20 cellular contexts compared by ENCODE assay signal in genomic region chr7:8391353-8392062, GRCh38. TPM values are rescaled to one million over a fixed set of nuclear protein-coding genes. Genes with fewer than 3 reads are reported as not detected.
DNase-seq lines count a peak whose midpoint lies in the region; ATAC-seq lines count a peak whose summit lies in the region.
"Had no signal": no experiment of that assay in that cellular context is flagged by ENCODE, and none has a peak within 500 bp of the region (broad histone marks: within the 10 kb centered on the region; RNA-seq: fewer than 3 reads in every experiment).

No MANE protein-coding gene starts in this region.

- DNase-seq in activated naive CD4-positive, alpha-beta T cell treated with anti-CD3 and anti-CD28 coated beads, Interleukin-2, amount 50 U/mL, for 72 hours (ENCODE audit: low spot score in 2 of 2): no peak
- DNase-seq in activated T-helper 1 cell treated with anti-CD3 and anti-CD28 coated beads, Interleukin-12 subunit alpha, Interleukin-12 subunit beta, Interleukin-2, Interleukin-4 antibody, amounts not matched to agents 30 ng/mL and 10 ng/mL and 1 ng/mL, durations not matched to agents 14 hours and 24 hours and 36 hours (ENCODE audit: low spot score): no peak
- no peak for DNase-seq in activated naive CD4-positive, alpha-beta T cell (lab: John Stamatoyannopoulos, UW)
- no peak for DNase-seq in GM19240 (ENCODE audit: insufficient read length, low spot score)
- DNase-seq: activated CD4-positive, alpha-beta T cell treated with anti-CD3 and anti-CD28 coated beads for 4 hours; activated CD8-positive, alpha-beta memory T cell treated with anti-CD3 and anti-CD28 coated beads, Interleukin-2, amount 50 U/mL, for 48 hours; activated naive CD4-positive, alpha-beta T cell treated with Interleukin-2 at 50 U/mL for 16 hours; AML-193; foreskin keratinocyte; NCI-H187 treated with DMSO at 0.1 percent for 48 hours; NCI-H510A treated with DMSO at 0.1 percent for 48 hours; pancreas; SK-N-SH; stimulated activated CD4-positive, alpha-beta T cell treated with anti-CD3 and anti-CD28 coated beads, Interleukin-4, amount 100 ng/mL, for 1 hour had no signal

- H3K36me3 Mint-ChIP-seq in activated naive CD4-positive, alpha-beta T cell treated with anti-CD3 and anti-CD28 coated beads, Interleukin-2, amount 50 U/mL, for 72 hours: no peaks in the 10 kb centered on the region
- no peaks in the 10 kb centered on the region for H3K36me3 Mint-ChIP-seq in activated T-helper 1 cell treated with anti-CD3 and anti-CD28 coated beads, Interleukin-12 subunit alpha, Interleukin-12 subunit beta, Interleukin-2, Interleukin-4 antibody, amounts not matched to agents 30 ng/mL and 10 ng/mL and 1 ng/mL, durations not matched to agents 14 hours and 24 hours and 36 hours (ENCODE audit: low read depth)

- H3K9me3 Mint-ChIP-seq in activated naive CD4-positive, alpha-beta T cell treated with anti-CD3 and anti-CD28 coated beads, Interleukin-2, amount 50 U/mL, for 72 hours: no peaks in the 10 kb centered on the region
- H3K9me3 Mint-ChIP-seq in activated T-helper 1 cell treated with anti-CD3 and anti-CD28 coated beads, Interleukin-12 subunit alpha, Interleukin-12 subunit beta, Interleukin-2, Interleukin-4 antibody, amounts not matched to agents 30 ng/mL and 10 ng/mL and 1 ng/mL, durations not matched to agents 14 hours and 24 hours and 36 hours: no peaks in the 10 kb centered on the region

- H3K27me3 Mint-ChIP-seq in activated T-helper 1 cell treated with anti-CD3 and anti-CD28 coated beads, Interleukin-12 subunit alpha, Interleukin-12 subunit beta, Interleukin-2, Interleukin-4 antibody, amounts not matched to agents 30 ng/mL and 10 ng/mL and 1 ng/mL, durations not matched to agents 14 hours and 24 hours and 36 hours (ENCODE audit: insufficient read depth): no peaks in the 10 kb centered on the region

- H3K9me3 ChIP-seq in mesodermal cell (ENCODE audit: control insufficient read depth, low read length): no peaks in the 10 kb centered on the region
- H3K9me3 ChIP-seq: pancreas, SK-N-SH had no signal

- H3K36me3 ChIP-seq in mesodermal cell (ENCODE audit: control insufficient read depth, insufficient read depth, low read length): no peaks in the 10 kb centered on the region
- H3K36me3 ChIP-seq: pancreas had no signal

- ATAC-seq in GM19023 (IDR thresholded peaks at IDR 0.05; ENCODE audit: unreplicated experiment): peak; percentile 33
- peak; percentile 34 for ATAC-seq in HG02588 (IDR thresholded peaks at IDR 0.05; ENCODE audit: unreplicated experiment)
- ATAC-seq in HG03565 (IDR thresholded peaks at IDR 0.05; ENCODE audit: unreplicated experiment): peak; percentile 32
- no peak for ATAC-seq in activated naive CD4-positive, alpha-beta T cell treated with anti-CD3 and anti-CD28 coated beads, Interleukin-2, amount 50 U/mL, for 72 hours
- ATAC-seq: foreskin keratinocyte, left lobe of liver, pancreas had no signal

- intact Hi-C loops in activated T-helper 1 cell treated with anti-CD3 and anti-CD28 coated beads, Interleukin-12 subunit alpha, Interleukin-12 subunit beta, Interleukin-2, Interleukin-4 antibody, amounts not matched to agents 30 ng/mL and 10 ng/mL and 1 ng/mL, durations not matched to agents 14 hours and 24 hours and 36 hours (cut with micrococcal nuclease): no loop called here

- peaks cover 5% of the 10 kb centered on the region for H3K4me1 Mint-ChIP-seq in activated T-helper 1 cell treated with anti-CD3 and anti-CD28 coated beads, Interleukin-12 subunit alpha, Interleukin-12 subunit beta, Interleukin-2, Interleukin-4 antibody, amounts not matched to agents 30 ng/mL and 10 ng/mL and 1 ng/mL, durations not matched to agents 14 hours and 24 hours and 36 hours (ENCODE audit: low read depth)

- H3K4me1 ChIP-seq in mesodermal cell (ENCODE audit: control insufficient read depth, insufficient read depth, low read length, poor library complexity, severe bottlenecking): peaks cover 11% of the 10 kb centered on the region
- H3K4me1 ChIP-seq: foreskin keratinocyte, pancreas had no signal

- peak overlapping the region; percentile 47 for H3K27ac ChIP-seq in mesodermal cell (ENCODE audit: low read depth, low read length, severe bottlenecking)
- H3K27ac ChIP-seq: foreskin keratinocyte, pancreas had no signal

- H3K27ac Mint-ChIP-seq in activated naive CD4-positive, alpha-beta T cell treated with anti-CD3 and anti-CD28 coated beads, Interleukin-2, amount 50 U/mL, for 72 hours: no peak overlapping the region
- no peak overlapping the region for H3K27ac Mint-ChIP-seq in activated T-helper 1 cell treated with anti-CD3 and anti-CD28 coated beads, Interleukin-12 subunit alpha, Interleukin-12 subunit beta, Interleukin-2, Interleukin-4 antibody, amounts not matched to agents 30 ng/mL and 10 ng/mL and 1 ng/mL, durations not matched to agents 14 hours and 24 hours and 36 hours

- H3K4me3 ChIP-seq in mesodermal cell (ENCODE audit: extremely low read depth, insufficient read depth, low read length, poor library complexity, severe bottlenecking): no peak overlapping the region
- H3K4me3 ChIP-seq: pancreas had no signal

- WGBS in mesodermal cell (ENCODE audit: insufficient coverage in 2 of 2), 2 experiments: 27% methylated on average over 1 of the region's 6 CpGs; no CpG with 5 or more reads in 1 of the 2 experiments

- no peak overlapping the region for H3K4me3 Mint-ChIP-seq in activated T-helper 1 cell treated with anti-CD3 and anti-CD28 coated beads, Interleukin-12 subunit alpha, Interleukin-12 subunit beta, Interleukin-2, Interleukin-4 antibody, amounts not matched to agents 30 ng/mL and 10 ng/mL and 1 ng/mL, durations not matched to agents 14 hours and 24 hours and 36 hours

RNA-seq across cellular contexts. Expression of gene NXPH1, which starts 41.9 kb away (rescaled TPM):
- polyA plus RNA-seq in mesodermal cell (2013, experiment 1 of 2): 0.15 TPM
- polyA plus RNA-seq in mesodermal cell (2013, experiment 2 of 2): 0.20 TPM
- not detected for total RNA-seq in activated naive CD4-positive, alpha-beta T cell treated with anti-CD3 and anti-CD28 coated beads, Interleukin-2, amount 50 U/mL, for 72 hours
- total RNA-seq in activated T-helper 1 cell treated with anti-CD3 and anti-CD28 coated beads, Interleukin-12 subunit alpha, Interleukin-12 subunit beta, Interleukin-2, Interleukin-4 antibody, amounts not matched to agents 30 ng/mL and 10 ng/mL and 1 ng/mL, durations not matched to agents 14 hours and 24 hours and 36 hours: not detected in 2 replicates
- total RNA-seq: foreskin keratinocyte, left lobe of liver, M059J, pancreas had no signal
- polyA plus RNA-seq: foreskin keratinocyte, pancreas, SK-N-SH had no signal

Comparison
In these comparisons a context has a peak if more than half of its experiments do, and no peak if none do; other contexts are left out.
1. ATAC-seq: peak in GM19023 (single experiment), HG02588 (single experiment) and HG03565 (single experiment); none in activated naive CD4-positive, alpha-beta T cell treated with anti-CD3 and anti-CD28 coated beads, Interleukin-2, amount 50 U/mL, for 72 hours (0 of 2).